9 cellular contexts compared by ENCODE assay signal in the genomic region with DNA sequence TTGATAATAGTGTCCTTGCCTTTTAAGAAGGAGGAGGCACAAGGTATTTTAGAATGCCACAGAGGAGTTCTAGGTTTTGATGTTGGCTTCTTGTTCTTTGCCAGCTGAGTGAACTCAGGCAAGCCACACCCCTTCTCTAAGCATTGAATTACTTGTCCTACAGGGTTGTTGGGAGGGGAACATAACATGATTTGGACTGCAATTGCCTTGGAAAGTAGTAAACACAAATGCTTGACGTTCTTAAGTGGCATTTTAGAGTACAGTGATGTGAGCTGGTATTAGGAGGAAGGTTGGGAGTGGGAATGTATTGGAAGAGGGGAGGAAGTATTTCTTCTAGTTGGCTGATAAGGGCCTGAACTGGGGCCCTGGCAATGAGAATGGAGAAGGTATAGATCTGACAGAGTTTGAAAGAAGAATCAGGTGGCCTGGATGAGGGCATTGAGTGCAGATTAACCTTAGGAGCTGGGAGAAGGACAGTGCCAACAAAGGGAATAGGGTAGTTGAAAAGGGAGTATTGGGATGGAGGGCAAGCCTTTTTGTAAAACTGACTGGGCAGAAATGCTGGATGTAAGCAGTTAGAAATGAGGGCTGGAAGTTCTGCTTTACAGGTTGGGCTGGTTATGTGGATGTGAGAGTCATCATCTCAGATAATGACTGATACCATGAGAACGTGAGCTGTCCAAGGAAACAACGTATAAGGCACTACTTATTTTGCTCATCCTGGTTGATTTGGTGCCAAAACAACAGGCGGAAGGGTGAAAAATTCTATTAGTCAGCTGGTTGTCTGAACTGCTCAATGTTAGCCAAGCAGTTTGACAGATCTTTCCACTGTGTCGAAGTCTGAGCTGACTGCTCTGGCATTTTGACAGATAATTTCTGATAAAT. TPM values are rescaled to one million over a fixed set of nuclear protein-coding genes. Genes with fewer than 3 reads are reported as not detected.
DNase-seq lines count a peak whose midpoint lies in the region; ATAC-seq, FAIRE-seq and TF ChIP-seq lines count a peak whose summit lies in the region.
"Had no signal": no experiment of that assay in that cellular context is flagged by ENCODE, and none has a peak within 500 bp of the region (broad histone marks: within the 10 kb centered on the region; RNA-seq: fewer than 3 reads in every experiment).

No MANE protein-coding gene starts in this region.

- TF ChIP-seq CTCF in bronchial epithelial cell (IDR thresholded peaks at IDR 0.05; ENCODE audit: insufficient read depth, low read length, severe bottlenecking) = no peak

- peaks cover 35% of the 10 kb centered on the region for H3K4me1 Mint-ChIP-seq in activated CD4-positive, alpha-beta T cell treated with anti-CD3 and anti-CD28 coated beads for 36 hours

- ATAC-seq in activated CD4-positive, alpha-beta T cell treated with anti-CD3 and anti-CD28 coated beads for 36 hours = peak; percentile 46
- peak; percentile 37 for ATAC-seq in HG03442 (IDR thresholded peaks at IDR 0.05; ENCODE audit: unreplicated experiment)

- no peaks in the 10 kb centered on the region for H3K9me3 ChIP-seq in muscle layer of duodenum (ENCODE audit: control insufficient read depth in 1 of 2, low read length in 2 of 2)

- H3K27ac Mint-ChIP-seq in activated CD4-positive, alpha-beta T cell treated with anti-CD3 and anti-CD28 coated beads for 36 hours = no peak overlapping the region
- H3K27ac Mint-ChIP-seq: T-helper 1 cell treated with Interleukin-12 subunit alpha and Interleukin-12 subunit beta and Interleukin-4 antibody, amounts not matched to agents 30 μg/mL and 1 μg/mL, for 36 hours had no signal

- H3K4me1 ChIP-seq in muscle layer of duodenum (ENCODE audit: control insufficient read depth in 1 of 2, insufficient read depth in 2 of 2, low read length in 2 of 2) = peaks cover 28 to 30% of the 10 kb centered on the region in 2 donors

- FAIRE-seq in bronchial epithelial cell (lab: Jason Lieb, UNC) = peak; percentile 88

- POLR2A ChIA-PET in activated CD4-positive, alpha-beta T cell treated with anti-CD3 and anti-CD28 coated beads for 36 hours (lab: Charles Lee) = interaction anchor here (0.7 to 1.2 kb wide), 3 partner anchors 16 to 133 kb away, joined by 3 to 6 read pairs (median 3); no protein-coding TSS in a partner anchor

- intact Hi-C loops in activated CD4-positive, alpha-beta T cell treated with anti-CD3 and anti-CD28 coated beads for 36 hours (cut with DNase I, micrococcal nuclease) = loop anchor here in 1 of 2 experiments (1.0 to 10.0 kb wide), 6 partner anchors 47 to 1960 kb away; a partner anchor contains a TSS

- H3K36me3 ChIP-seq in bronchial epithelial cell (ENCODE audit: control insufficient read depth, insufficient read depth, low read length) (no peaks in the 10 kb centered on the region), muscle layer of duodenum (ENCODE audit: control insufficient read depth in 1 of 2, insufficient read depth in 2 of 2, low read length in 2 of 2) (no peaks in the 10 kb centered on the region)

- H3K9me3 Mint-ChIP-seq in activated CD4-positive, alpha-beta T cell treated with anti-CD3 and anti-CD28 coated beads for 36 hours (ENCODE audit: low read depth) = no peaks in the 10 kb centered on the region

- no peak overlapping the region for H3K4me3 ChIP-seq in bronchial epithelial cell (ENCODE audit: low read depth, low read length)
- peak overlapping the region in 1 of 2 donors; percentile 28 for H3K4me3 ChIP-seq in muscle layer of duodenum (ENCODE audit: low read depth in 1 of 2, low read length in 2 of 2)

- peak overlapping the region; percentile 67 for H3K27ac ChIP-seq in muscle layer of duodenum (ENCODE audit: low read length)

- H3K27me3 ChIP-seq in bronchial epithelial cell (ENCODE audit: control insufficient read depth, insufficient read depth, low read length) (no peaks in the 10 kb centered on the region), muscle layer of duodenum (ENCODE audit: low read depth, low read length) (no peaks in the 10 kb centered on the region)

- H3K4me3 Mint-ChIP-seq in activated CD4-positive, alpha-beta T cell treated with anti-CD3 and anti-CD28 coated beads for 36 hours = no peak overlapping the region
- H3K4me3 Mint-ChIP-seq: T-helper 1 cell treated with Interleukin-12 subunit alpha and Interleukin-12 subunit beta and Interleukin-4 antibody, amounts not matched to agents 30 μg/mL and 1 μg/mL, for 36 hours had no signal

- peak; percentile 50 for DNase-seq in activated CD4-positive, alpha-beta T cell treated with anti-CD3 and anti-CD28 coated beads for 36 hours
- no peak for DNase-seq in activated CD4-positive, alpha-beta T cell treated with anti-CD3 and anti-CD28 coated beads for 1 hour
- DNase-seq in bronchial epithelial cell (ENCODE audit: low read depth) (peak; percentile 99), NCI-H2227 treated with DMSO at 0.1 percent for 48 hours (lab: John Stamatoyannopoulos, UW) (no peak), SW480 (ENCODE audit: low spot score) (no peak), NCI-H1694 treated with DMSO at 0.1 percent for 48 hours (lab: John Stamatoyannopoulos, UW) (no peak)

- H3K27me3 Mint-ChIP-seq in activated CD4-positive, alpha-beta T cell treated with anti-CD3 and anti-CD28 coated beads for 36 hours = no peaks in the 10 kb centered on the region

- CTCF ChIA-PET in activated CD4-positive, alpha-beta T cell treated with anti-CD3 and anti-CD28 coated beads for 36 hours (lab: Charles Lee) = interaction anchor here (1.1 to 1.2 kb wide), 2 partner anchors 16 to 120 kb away, joined by 3 to 4 read pairs; a partner anchor contains a TSS

- H3K36me3 Mint-ChIP-seq in activated CD4-positive, alpha-beta T cell treated with anti-CD3 and anti-CD28 coated beads for 36 hours (ENCODE audit: low read depth) = peaks cover 5% of the 10 kb centered on the region

RNA-seq across cellular contexts. Expression of a gene that starts 16.7 kb away (rescaled TPM):
- 10 to 100 TPM; 17.2 to 18.5 TPM for total RNA-seq in activated CD4-positive, alpha-beta T cell treated with anti-CD3 and anti-CD28 coated beads for 36 hours
- total RNA-seq in bronchial epithelial cell = 1.6 and 5.8 TPM in 2 replicates

RNA-seq across cellular contexts. Expression of a gene that starts 44.9 kb away (rescaled TPM):
- not detected for total RNA-seq in activated CD4-positive, alpha-beta T cell treated with anti-CD3 and anti-CD28 coated beads for 36 hours
- total RNA-seq in bronchial epithelial cell = not detected in 2 replicates

Comparison
In these comparisons a context has a peak if more than half of its experiments do, and no peak if none do; other contexts are left out.
1. DNase-seq: peak in activated CD4-positive, alpha-beta T cell treated with anti-CD3 and anti-CD28 coated beads for 36 hours (single experiment) and bronchial epithelial cell (single experiment); none in activated CD4-positive, alpha-beta T cell treated with anti-CD3 and anti-CD28 coated beads for 1 hour (single experiment), NCI-H2227 treated with DMSO at 0.1 percent for 48 hours (single experiment), SW480 (single experiment) and NCI-H1694 treated with DMSO at 0.1 percent for 48 hours (single experiment).